ENCODE assay signal across 18 cellular contexts in genomic region chr9:89760123-89760522, GRCh38.
DNase-seq lines count a peak whose midpoint lies in the region; ATAC-seq, FAIRE-seq and TF ChIP-seq lines count a peak whose summit lies in the region.
"Had no signal": no experiment of that assay in that cellular context is flagged by ENCODE, and none has a peak within 500 bp of the region (broad histone marks: within the 10 kb centered on the region; RNA-seq: fewer than 3 reads in every experiment).

No MANE protein-coding gene starts in this region.

- in situ Hi-C loops in HepG2 (cut with HindIII; ENCODE audit: extremely low pct_ligation_motif_present, low pct_unique_long_range_greater_than_20kb): no loop called here

- H3K27ac ChIP-seq in liver (ENCODE audit: low read depth in 1 of 2, low read length in 2 of 2) (no peak overlapping the region), HepG2 (ENCODE audit: extremely low read length, insufficient read depth, low read length) (no peak overlapping the region), right lobe of liver (no peak overlapping the region), endodermal cell (ENCODE audit: low read depth, low read length) (no peak overlapping the region)

- H3K9me3 Mint-ChIP-seq in endodermal cell: no peaks in the 10 kb centered on the region
- H3K9me3 Mint-ChIP-seq: CD4-positive, alpha-beta T cell; GM23338 had no signal

- no peaks in the 10 kb centered on the region for H3K27me3 ChIP-seq in liver (ENCODE audit: control insufficient read depth in 4 of 4, insufficient read depth in 4 of 4, low read length in 3 of 4)
- no peaks in the 10 kb centered on the region; a peak in 1 of 5 replicates for H3K27me3 ChIP-seq in HepG2 (ENCODE audit: control insufficient read depth in 1 of 2, insufficient read depth in 2 of 2, low read length in 2 of 2)
- H3K27me3 ChIP-seq in right lobe of liver: no peaks in the 10 kb centered on the region
- no peaks in the 10 kb centered on the region for H3K27me3 ChIP-seq in endodermal cell (ENCODE audit: control insufficient read depth, insufficient read depth, low read length, poor library complexity, severe bottlenecking)

- DNase-seq in HepG2 (ENCODE audit: low spot score) (no peak), right lobe of liver (no peak), posterior vena cava (ENCODE audit: low spot score) (peak; percentile 48), HUDEP-2 (lab: John Stamatoyannopoulos, UW; ENCODE audit: unreplicated experiment in 76 of 76) (no peak), endodermal cell (no peak)
- DNase-seq: 8988T; C1 segment of cervical spinal cord; CD4-positive, alpha-beta T cell; HCEC 1CT; KG1 had no signal

- H3K9me3 ChIP-seq in liver (ENCODE audit: control insufficient read depth in 4 of 4, low read length in 3 of 4) (no peaks in the 10 kb centered on the region), HepG2 (ENCODE audit: low read length) (no peaks in the 10 kb centered on the region), right lobe of liver (no peaks in the 10 kb centered on the region), endodermal cell (ENCODE audit: control insufficient read depth, low read length) (no peaks in the 10 kb centered on the region)
- H3K9me3 ChIP-seq: Caco-2 had no signal

- FAIRE-seq in HepG2 (lab: Jason Lieb, UNC): no peak
- FAIRE-seq: G401.6, GM19239, H54, HTR-8/SVneo had no signal

- no TSS peak for BruUV-seq in HepG2 (replicated peaks; lab: Mats Ljungman, UMichigan)

- WGBS in liver: 53% methylated on average over 6 of the region's 6 CpGs
- 52% methylated on average over 6 of the region's 6 CpGs for WGBS in HepG2 (ENCODE audit: low lambda C conversion rate)
- 57% methylated on average over 3 of the region's 6 CpGs for WGBS in right lobe of liver (ENCODE audit: insufficient coverage, low coverage, low lambda C conversion rate, missing lambda C conversion rate)
- whole genome bisulfite sequencing in endodermal cell (ENCODE audit: insufficient coverage in 1 of 2, insufficient read length in 1 of 2), 2 experiments: 96 to 100% methylated on average over 3 to 6 of the region's 6 CpGs

- H2AFZ ChIP-seq in HepG2 (ENCODE audit: low read length): no peak overlapping the region
- H2AFZ ChIP-seq: GM23338 had no signal

- peak overlapping the region in 1 of 2 donors; percentile 12 for H3K9ac ChIP-seq in liver (ENCODE audit: low read depth in 1 of 2, low read length in 2 of 2)
- no peak overlapping the region for H3K9ac ChIP-seq in HepG2 (ENCODE audit: insufficient read depth, low read depth, low read length)
- no peak overlapping the region for H3K9ac ChIP-seq in endodermal cell (ENCODE audit: extremely low read depth, low read length, poor library complexity, severe bottlenecking)

- ATAC-seq in HepG2: no peak
- peak in 3 of 4 donors; percentile 19 to 44 (median 24) for ATAC-seq in right lobe of liver
- no peak for ATAC-seq in GM19324 (IDR thresholded peaks at IDR 0.05; ENCODE audit: low FRiP score, unreplicated experiment)
- ATAC-seq: GM23338 had no signal

- TF ChIP-seq CTCF in liver (IDR thresholded peaks at IDR 0.05; ENCODE audit: low read depth, low read length, missing input control) (no peak), HepG2 (CRISPR knock-in tag; IDR thresholded peaks at IDR 0.05) (no peak), right lobe of liver (IDR thresholded peaks at IDR 0.05) (no peak), endodermal cell (conservative IDR thresholded peaks at IDR 0.05) (no peak)

- intact Hi-C loops in HepG2 (cut with micrococcal nuclease; ENCODE audit: unreplicated experiment): no loop called here
- intact Hi-C loops in right lobe of liver (cut with DNase I): no loop called here
- intact Hi-C loops in posterior vena cava (cut with DNase I): no loop called here

- no peaks in the 10 kb centered on the region for H4K20me1 ChIP-seq in HepG2 (ENCODE audit: insufficient read depth, low read length)

- TF ChIP-seq RAD21 in liver (IDR thresholded peaks at IDR 0.05) (peak in 1 of 2 donors; percentile 51), HepG2 (CRISPR knock-in tag; IDR thresholded peaks at IDR 0.05) (no peak)

- H3K4me3 Mint-ChIP-seq in endodermal cell: no peak overlapping the region
- H3K4me3 Mint-ChIP-seq: CD4-positive, alpha-beta T cell; GM23338 had no signal

- H3K27me3 Mint-ChIP-seq in endodermal cell (ENCODE audit: insufficient read depth): peaks cover 4% of the 10 kb centered on the region
- H3K27me3 Mint-ChIP-seq: CD4-positive, alpha-beta T cell had no signal

- no peaks in the 10 kb centered on the region for H3K79me2 ChIP-seq in HepG2 (ENCODE audit: insufficient read depth, low read length)

- H3K4me2 ChIP-seq in HepG2 (ENCODE audit: low read depth, low read length): no peak overlapping the region
- H3K4me2 ChIP-seq: GM23338 had no signal

- H3K4me1 Mint-ChIP-seq in endodermal cell: no peaks in the 10 kb centered on the region
- H3K4me1 Mint-ChIP-seq: GM23338 had no signal

- TF ChIP-seq POLR2A in HepG2 (IDR thresholded peaks at IDR 0.05; ENCODE audit: insufficient read depth in 1 of 2, low read depth in 2 of 2, low read length in 2 of 2): no peak
- TF ChIP-seq POLR2A in right lobe of liver (IDR thresholded peaks at IDR 0.05): no peak

- H3K27ac Mint-ChIP-seq in endodermal cell: no peak overlapping the region
- H3K27ac Mint-ChIP-seq: CD4-positive, alpha-beta T cell; GM23338 had no signal

- CTCF ChIA-PET in HepG2 (lab: Yijun Ruan, JAX; ENCODE audit: low intra/inter-chr PET ratio, low total read pairs): no interaction called here

- H3K4me1 ChIP-seq in liver (ENCODE audit: control insufficient read depth in 4 of 4, insufficient read depth in 4 of 4, low read length in 3 of 4) (peaks cover 18 to 40% (median 29%) of the 10 kb centered on the region in 4 donors), HepG2 (ENCODE audit: insufficient read depth, low read length) (peaks cover 11% of the 10 kb centered on the region), right lobe of liver (peaks cover 0 to 24% (median 11%) of the 10 kb centered on the region in 4 donors), endodermal cell (ENCODE audit: control insufficient read depth, insufficient read depth, low read length) (no peaks in the 10 kb centered on the region)
- H3K4me1 ChIP-seq: Caco-2 had no signal

- H3K36me3 Mint-ChIP-seq in endodermal cell (ENCODE audit: low read depth): no peaks in the 10 kb centered on the region

- no peaks in the 10 kb centered on the region for H3K36me3 ChIP-seq in liver (ENCODE audit: control insufficient read depth in 4 of 4, insufficient read depth in 3 of 4, low read depth in 1 of 4, low read length in 3 of 4)
- H3K36me3 ChIP-seq in HepG2 (replicated peaks in 1 of 2; ENCODE audit: control insufficient read depth in 1 of 2, insufficient read depth in 2 of 2, low read length in 2 of 2): no peaks in the 10 kb centered on the region
- H3K36me3 ChIP-seq in right lobe of liver: no peaks in the 10 kb centered on the region
- H3K36me3 ChIP-seq in endodermal cell (ENCODE audit: control insufficient read depth, insufficient read depth, low read length): no peaks in the 10 kb centered on the region

- POLR2A ChIA-PET in HepG2 (lab: Yijun Ruan, JAX): no interaction called here

- H3K4me3 ChIP-seq in liver (ENCODE audit: low read depth in 1 of 3, low read length in 3 of 3): no peak overlapping the region
- H3K4me3 ChIP-seq in HepG2 (replicated peaks in 1 of 3; ENCODE audit: insufficient read depth in 1 of 3, low read depth in 2 of 3, low read length in 3 of 3): no peak overlapping the region
- no peak overlapping the region for H3K4me3 ChIP-seq in right lobe of liver
- H3K4me3 ChIP-seq in endodermal cell (ENCODE audit: low read length): no peak overlapping the region
- H3K4me3 ChIP-seq: GM23338 had no signal

- TF ChIP-seq EP300 in HepG2 (IDR thresholded peaks at IDR 0.05; ENCODE audit: low read depth in 2 of 2, low read length in 2 of 2) (no peak), HepG2 (CRISPR knock-in tag; IDR thresholded peaks at IDR 0.05; ENCODE audit: borderline replicate concordance) (no peak)

TF ChIP-seq in liver, 16 proteins besides CTCF, POLR2A, EP300 and RAD21:
- TF ChIP-seq HNF4A (conservative IDR thresholded peaks at IDR 0.05) (peak; percentile 32 to 43), EGR1 (IDR thresholded peaks at IDR 0.05; ENCODE audit: low read depth in 2 of 2) (no peak), RXRA (IDR thresholded peaks at IDR 0.05) (peak; percentile 26 to 63)
TF ChIP-seq in liver: peak in this region for 2.

TF ChIP-seq in HepG2, 621 proteins besides CTCF, POLR2A, EP300 and RAD21 (continues in another document):
- TF ChIP-seq CREBL2 (CRISPR knock-in tag; IDR thresholded peaks at IDR 0.05; ENCODE audit: borderline replicate concordance): no peak
- TF ChIP-seq SMYD3 (CRISPR knock-in tag; IDR thresholded peaks at IDR 0.05): no peak
- no peak for TF ChIP-seq FOXC1 (CRISPR knock-in tag; IDR thresholded peaks at IDR 0.05; ENCODE audit: borderline replicate concordance)
- no peak for TF ChIP-seq NFE2L2 (IDR thresholded peaks at IDR 0.05; ENCODE audit: low read length)
- TF ChIP-seq NR0B2 (CRISPR knock-in tag; IDR thresholded peaks at IDR 0.05): no peak
- TF ChIP-seq SMAD1 (CRISPR knock-in tag; IDR thresholded peaks at IDR 0.05; ENCODE audit: borderline replicate concordance, low read depth): no peak
- no peak for TF ChIP-seq ZNF10 (CRISPR knock-in tag; IDR thresholded peaks at IDR 0.05; ENCODE audit: borderline replicate concordance, low read depth)
- TF ChIP-seq PRPF4 (IDR thresholded peaks at IDR 0.05; ENCODE audit: low read depth, low read length, poor library complexity, severe bottlenecking): no peak
- TF ChIP-seq HMG20B (CRISPR knock-in tag; conservative IDR thresholded peaks at IDR 0.05): no peak
- TF ChIP-seq ZNF12 (CRISPR knock-in tag; IDR thresholded peaks at IDR 0.05): no peak
- TF ChIP-seq ZNF569 (CRISPR knock-in tag; IDR thresholded peaks at IDR 0.05; ENCODE audit: borderline replicate concordance): no peak
- TF ChIP-seq ZSCAN31 (CRISPR knock-in tag; IDR thresholded peaks at IDR 0.05; ENCODE audit: low read depth): no peak
- TF ChIP-seq ZNF33A (CRISPR knock-in tag; IDR thresholded peaks at IDR 0.05; ENCODE audit: borderline replicate concordance): no peak
- no peak for TF ChIP-seq NR2F1 (CRISPR knock-in tag; IDR thresholded peaks at IDR 0.05)
- no peak for TF ChIP-seq SYNCRIP (IDR thresholded peaks at IDR 0.05; ENCODE audit: insufficient read depth, low read depth, low read length)
- TF ChIP-seq KMT2A (CRISPR knock-in tag; IDR thresholded peaks at IDR 0.05): no peak
- no peak for TF ChIP-seq ZSCAN22 (CRISPR knock-in tag; IDR thresholded peaks at IDR 0.05)

Comparison
In these comparisons a context has a peak if more than half of its experiments do, and no peak if none do; other contexts are left out.
1. ATAC-seq: peak in right lobe of liver (3 of 4); none in HepG2 (single experiment) and GM19324 (single experiment).